Comparison of ENCODE assay signal across 16 cellular contexts in genomic region chr6:31947070-31947675, GRCh38. TPM values are rescaled to one million over a fixed set of nuclear protein-coding genes. Genes with fewer than 3 reads are reported as not detected.
"Had no signal": no experiment of that assay in that cellular context is flagged by ENCODE, and none has a peak within 500 bp of the region (broad histone marks: within the 10 kb centered on the region; RNA-seq: fewer than 3 reads in every experiment).

No MANE protein-coding gene starts in this region.

- H3K4me3 Mint-ChIP-seq: activated naive CD8-positive, alpha-beta T cell treated with anti-CD3 and anti-CD28 coated beads, Interleukin-2, amount 10 ng/mL, durations not matched to agents 7 days and 5 days; activated T-cell treated with anti-CD3 and anti-CD28 coated beads, Interleukin-2, amount 50 U/mL, for 72 hours; naive thymus-derived CD8-positive, alpha-beta T cell; stimulated activated naive CD8-positive, alpha-beta T cell treated with anti-CD3 and anti-CD28 coated beads, Interleukin-15, Interleukin-2, amounts not matched to agents 100 ng/mL and 50 ng/mL, for 24 hours; WTC11 had no signal

- H3K9me3 ChIP-seq: mucosa of descending colon, suprapubic skin had no signal

- H3K9me3 Mint-ChIP-seq: activated naive CD8-positive, alpha-beta T cell treated with anti-CD3 and anti-CD28 coated beads, Interleukin-2, amount 10 ng/mL, durations not matched to agents 7 days and 5 days; activated T-cell treated with anti-CD3 and anti-CD28 coated beads, Interleukin-2, amount 50 U/mL, for 72 hours; naive thymus-derived CD8-positive, alpha-beta T cell; stimulated activated naive CD8-positive, alpha-beta T cell treated with anti-CD3 and anti-CD28 coated beads, Interleukin-15, Interleukin-2, amounts not matched to agents 100 ng/mL and 50 ng/mL, for 24 hours; WTC11 had no signal

- H3K27ac Mint-ChIP-seq: activated T-cell treated with anti-CD3 and anti-CD28 coated beads, Interleukin-2, amount 50 U/mL, for 72 hours; stimulated activated naive CD8-positive, alpha-beta T cell treated with anti-CD3 and anti-CD28 coated beads, Interleukin-15, Interleukin-2, amounts not matched to agents 100 ng/mL and 50 ng/mL, for 24 hours; WTC11 had no signal

- ATAC-seq: activated T-cell treated with anti-CD3 and anti-CD28 coated beads, Interleukin-2, amount 50 U/mL, for 72 hours; esophagus mucosa; mucosa of descending colon; naive thymus-derived CD8-positive, alpha-beta T cell; right cardiac atrium; WTC11 had no signal

- DNase-seq: activated CD4-positive, alpha-beta T cell treated with anti-CD3 and anti-CD28 coated beads for 48 hours; activated CD8-positive, alpha-beta memory T cell treated with anti-CD3 and anti-CD28 coated beads, Interleukin-2, amount 50 U/mL, for 48 hours; activated naive CD8-positive, alpha-beta T cell treated with anti-CD3 and anti-CD28 coated beads, Interleukin-2, amount 10 ng/mL, durations not matched to agents 7 days and 5 days; activated T-cell treated with anti-CD3 and anti-CD28 coated beads, Interleukin-2, amount 50 U/mL, for 72 hours; islet precursor cell; mucosa of descending colon; naive thymus-derived CD8-positive, alpha-beta T cell; right cardiac atrium; T-helper 2 cell; trophoblast cell had no signal

- H3K27me3 ChIP-seq: suprapubic skin had no signal

- H3K4me2 ChIP-seq: smooth muscle cell had no signal

- H3K4me3 ChIP-seq: mucosa of descending colon, suprapubic skin had no signal

RNA-seq across cellular contexts. Expression of gene CFB, which starts 1.3 kb away (rescaled TPM):
- total RNA-seq: smooth muscle cell had no signal

RNA-seq across cellular contexts. Expression of gene C2, which starts 19.7 kb away (rescaled TPM):
- total RNA-seq: dermis microvascular lymphatic vessel endothelial cell, smooth muscle cell had no signal
- polyA plus RNA-seq: naive thymus-derived CD8-positive, alpha-beta T cell had no signal
